ENCODE assay signal across 22 cellular contexts in genomic region chr2:235692076-235692475, GRCh38.
"Had no signal": no experiment of that assay in that cellular context is flagged by ENCODE, and none has a peak within 500 bp of the region (broad histone marks: within the 10 kb centered on the region; RNA-seq: fewer than 3 reads in every experiment).

No MANE protein-coding gene starts in this region.

- H3K27me3 Mint-ChIP-seq: dendritic cell treated with granulocyte-macrophage colony-stimulating factor and Interleukin-4, amounts not matched to agents 40 ng/mL and 50 ng/mL, for 4 days; effector memory CD8-positive, alpha-beta T cell had no signal

- H3K4me1 Mint-ChIP-seq: naive B cell had no signal

- H3K27ac ChIP-seq: epithelial cell of prostate, esophagus muscularis mucosa, gastrocnemius medialis, ovary, right atrium auricular region, testis had no signal

- DNase-seq: cerebellar nuclear complex; effector memory CD8-positive, alpha-beta T cell; gastrocnemius medialis; immature natural killer cell; left cardiac atrium; left ventricle myocardium superior; mesenchymal stem cell; naive B cell; nucleus accumbens; ovary; stimulated activated CD4-positive, alpha-beta T cell treated with anti-CD3 and anti-CD28 coated beads, Interleukin-4, amount 100 ng/mL, for 1 hour; stimulated activated CD8-positive, alpha-beta memory T cell treated with anti-CD3 and anti-CD28 coated beads, Interleukin-4, amount 100 ng/mL, for 48 hours; stimulated activated naive CD8-positive, alpha-beta T cell treated with anti-CD3 and anti-CD28 coated beads, Interleukin-15, Interleukin-2, amounts not matched to agents 100 U/mL and 50 U/mL, for 24 hours; testis had no signal

- H3K4me1 ChIP-seq: testis had no signal

- ATAC-seq: effector memory CD8-positive, alpha-beta T cell; gastrocnemius medialis; left ventricle myocardium superior; stimulated activated effector memory CD8-positive, alpha-beta T cell treated with anti-CD3 and anti-CD28 coated beads, Interleukin-12 subunit alpha, Interleukin-12 subunit beta, amount 100 ng/mL, for 72 hours; stimulated activated naive CD8-positive, alpha-beta T cell treated with anti-CD3 and anti-CD28 coated beads, Interleukin-15, Interleukin-2, amounts not matched to agents 100 U/mL and 50 U/mL, for 24 hours had no signal

- H3K36me3 Mint-ChIP-seq: naive B cell; stimulated activated effector memory CD8-positive, alpha-beta T cell treated with anti-CD3 and anti-CD28 coated beads, Interleukin-12 subunit alpha, Interleukin-12 subunit beta, amount 100 ng/mL, for 72 hours had no signal

- H3K4me3 Mint-ChIP-seq: dendritic cell treated with granulocyte-macrophage colony-stimulating factor and Interleukin-4, amounts not matched to agents 40 ng/mL and 50 ng/mL, for 4 days; effector memory CD8-positive, alpha-beta T cell; immature natural killer cell; naive B cell; stimulated activated effector memory CD8-positive, alpha-beta T cell treated with anti-CD3 and anti-CD28 coated beads, Interleukin-12 subunit alpha, Interleukin-12 subunit beta, amount 100 ng/mL, for 72 hours had no signal

- H3K9me3 ChIP-seq: esophagus muscularis mucosa, gastrocnemius medialis, ovary, right atrium auricular region, testis, tibial nerve had no signal

- H3K36me3 ChIP-seq: esophagus muscularis mucosa, gastrocnemius medialis, ovary, right atrium auricular region, tibial nerve had no signal

- H3K27ac Mint-ChIP-seq: dendritic cell treated with granulocyte-macrophage colony-stimulating factor and Interleukin-4, amounts not matched to agents 40 ng/mL and 50 ng/mL, for 4 days; effector memory CD8-positive, alpha-beta T cell; naive B cell; stimulated activated effector memory CD8-positive, alpha-beta T cell treated with anti-CD3 and anti-CD28 coated beads, Interleukin-12 subunit alpha, Interleukin-12 subunit beta, amount 100 ng/mL, for 72 hours had no signal

- H3K4me3 ChIP-seq: esophagus muscularis mucosa, gastrocnemius medialis, lung, ovary, right atrium auricular region, smooth muscle cell, testis, tibial nerve had no signal

- H3K4me2 ChIP-seq: smooth muscle cell had no signal

- H3K27me3 ChIP-seq: esophagus muscularis mucosa, gastrocnemius medialis, ovary, right atrium auricular region, testis, tibial nerve had no signal

- H3K9me3 Mint-ChIP-seq: dendritic cell treated with granulocyte-macrophage colony-stimulating factor and Interleukin-4, amounts not matched to agents 40 ng/mL and 50 ng/mL, for 4 days; effector memory CD8-positive, alpha-beta T cell; naive B cell; stimulated activated effector memory CD8-positive, alpha-beta T cell treated with anti-CD3 and anti-CD28 coated beads, Interleukin-12 subunit alpha, Interleukin-12 subunit beta, amount 100 ng/mL, for 72 hours had no signal
